ENCODE assay signal across 1 cellular context in genomic region chr11:102933627-102934026, GRCh38.
TF ChIP-seq lines count a peak whose summit lies in the region.

No MANE protein-coding gene starts in this region.

TF ChIP-seq in SK-N-SH, 30 proteins besides CTCF, POLR2A, EP300 and RAD21 (continued from another document):
- TF ChIP-seq ZBTB33 (IDR thresholded peaks at IDR 0.05; ENCODE audit: borderline replicate concordance, low read depth) (no peak), TAF1 (IDR thresholded peaks at IDR 0.05; ENCODE audit: borderline replicate concordance, low read depth, low read length) (no peak), RCOR1 (IDR thresholded peaks at IDR 0.05; ENCODE audit: low read length) (no peak), GATA2 (CRISPR knock-in tag; IDR thresholded peaks at IDR 0.05) (no peak), REST (IDR thresholded peaks at IDR 0.05; ENCODE audit: low read depth, low read length) (no peak), ELF1 (IDR thresholded peaks at IDR 0.05) (no peak), CHD2 (IDR thresholded peaks at IDR 0.05; ENCODE audit: low read length, partially characterized antibody) (no peak), MXI1 (IDR thresholded peaks at IDR 0.05; ENCODE audit: low read depth, low read length) (no peak), USF1 (IDR thresholded peaks at IDR 0.05; ENCODE audit: borderline replicate concordance, low read depth) (no peak)
